In genomic region chr5:149628221-149628620, GRCh38 we compare ENCODE assay signal across 1 cellular context.
TF ChIP-seq lines count a peak whose summit lies in the region.

No MANE protein-coding gene starts in this region.

TF ChIP-seq in SK-N-SH treated with all-trans-retinoic acid at 6 μM for 48 hours, 23 proteins besides CTCF, POLR2A, EP300 and RAD21 (continued from another document):
- TF ChIP-seq TSHZ2 (CRISPR knock-in tag; IDR thresholded peaks at IDR 0.05): no peak
- no peak for TF ChIP-seq ZNF565 (CRISPR knock-in tag; conservative IDR thresholded peaks at IDR 0.05; ENCODE audit: low read depth)
- TF ChIP-seq ESRRG (CRISPR knock-in tag; IDR thresholded peaks at IDR 0.05): no peak
- no peak for TF ChIP-seq ZC3H10 (CRISPR knock-in tag; IDR thresholded peaks at IDR 0.05)
